ENCODE assay signal across 8 cellular contexts in genomic region chr1:43452789-43453441, GRCh38. TPM values are rescaled to one million over a fixed set of nuclear protein-coding genes. Genes with fewer than 3 reads are reported as not detected.
DNase-seq lines count a peak whose midpoint lies in the region; ATAC-seq and TF ChIP-seq lines count a peak whose summit lies in the region.

No MANE protein-coding gene starts in this region.

- no peaks in the 10 kb centered on the region for H3K27me3 ChIP-seq in Caco-2 (replicated peaks; ENCODE audit: control insufficient read depth, insufficient read depth, low read length)
- H3K27me3 ChIP-seq in cardiac muscle cell, result no peaks in the 10 kb centered on the region

- H3K36me3 ChIP-seq in Caco-2 (ENCODE audit: control insufficient read depth, insufficient read depth, low read length) (no peaks in the 10 kb centered on the region; the same call in 1 of the 2 replicates), cardiac muscle cell (peaks cover 19% of the 10 kb centered on the region)

- H3K4me1 ChIP-seq in Caco-2 (peaks cover 11% of the 10 kb centered on the region), cardiac muscle cell (ENCODE audit: low read depth) (peaks cover 7% of the 10 kb centered on the region)

- H3K27ac Mint-ChIP-seq in Caco-2 (ENCODE audit: unreplicated experiment), result peak overlapping the region; percentile 66
- peak overlapping the region; percentile 28 to 89 (median 43) for H3K27ac Mint-ChIP-seq in IgD-negative memory B cell
- H3K27ac Mint-ChIP-seq in activated T-helper 2 cell treated with anti-CD3 and anti-CD28 coated beads, Interferon-gamma antibody, Interleukin-2, Interleukin-4, amounts not matched to agents 10 μg/mL and 5 μg/mL and 100 μg/mL, durations not matched to agents 14 hours and 24 hours and 36 hours, result peak overlapping the region; percentile 68

- TF ChIP-seq CTCF in Caco-2 (IDR thresholded peaks at IDR 0.05; ENCODE audit: insufficient read depth in 1 of 2, low read depth in 1 of 2, low read length in 1 of 2, severe bottlenecking in 1 of 2, unreplicated experiment in 1 of 2) (no peak), cardiac muscle cell (IDR thresholded peaks at IDR 0.05; ENCODE audit: low read depth, low read length) (no peak)

- H3K27me3 Mint-ChIP-seq in Caco-2 (ENCODE audit: insufficient read depth, unreplicated experiment), result no peaks in the 10 kb centered on the region
- peaks cover 7% of the 10 kb centered on the region for H3K27me3 Mint-ChIP-seq in IgD-negative memory B cell
- H3K27me3 Mint-ChIP-seq in activated T-helper 2 cell treated with anti-CD3 and anti-CD28 coated beads, Interferon-gamma antibody, Interleukin-2, Interleukin-4, amounts not matched to agents 10 μg/mL and 5 μg/mL and 100 μg/mL, durations not matched to agents 14 hours and 24 hours and 36 hours (ENCODE audit: low read depth), result peaks cover 11% of the 10 kb centered on the region

- intact Hi-C loops in Caco-2 (cut with micrococcal nuclease; ENCODE audit: unreplicated experiment) (loop anchor here (5.0 kb wide), 1 partner anchor 69 kb away; no protein-coding TSS in a partner anchor), posterior vena cava (cut with DNase I) (no loop called here)
- intact Hi-C loops in activated T-helper 2 cell treated with anti-CD3 and anti-CD28 coated beads, Interferon-gamma antibody, Interleukin-2, Interleukin-4, amounts not matched to agents 10 μg/mL and 5 μg/mL and 100 μg/mL, durations not matched to agents 14 hours and 24 hours and 36 hours (cut with micrococcal nuclease), result loop anchor here (5.0 to 10.0 kb wide), 2 partner anchors 88 to 199 kb away; partner anchors contain the start of genes ELOVL1 and KDM4A

- H3K4me3 Mint-ChIP-seq in Caco-2 (ENCODE audit: unreplicated experiment) (peak overlapping the region; percentile 93), IgD-negative memory B cell (peak overlapping the region; percentile 56 to 90 (median 80))
- H3K4me3 Mint-ChIP-seq in activated T-helper 2 cell treated with anti-CD3 and anti-CD28 coated beads, Interferon-gamma antibody, Interleukin-2, Interleukin-4, amounts not matched to agents 10 μg/mL and 5 μg/mL and 100 μg/mL, durations not matched to agents 14 hours and 24 hours and 36 hours (ENCODE audit: low read depth), result peak overlapping the region; percentile 76

- H3K4me3 ChIP-seq in Caco-2 (ENCODE audit: low read depth, low read length) (peak overlapping the region; percentile 59), cardiac muscle cell (peak overlapping the region; percentile 45)

- H3K36me3 Mint-ChIP-seq in Caco-2 (ENCODE audit: insufficient read depth, unreplicated experiment) (peaks cover 56% of the 10 kb centered on the region), IgD-negative memory B cell (no peaks in the 10 kb centered on the region)
- H3K36me3 Mint-ChIP-seq in activated T-helper 2 cell treated with anti-CD3 and anti-CD28 coated beads, Interferon-gamma antibody, Interleukin-2, Interleukin-4, amounts not matched to agents 10 μg/mL and 5 μg/mL and 100 μg/mL, durations not matched to agents 14 hours and 24 hours and 36 hours (ENCODE audit: low read depth), result peaks cover 38% of the 10 kb centered on the region

- peak overlapping the region; percentile 91 for H3K27ac ChIP-seq in cardiac muscle cell

- POLR2A ChIA-PET in Caco-2 (lab: Charles Lee), result interaction anchor here (2.1 kb wide), 1 partner anchor 95 kb away, joined by 7 read pairs; the partner anchor contains the start of gene CDC20

- CTCF ChIA-PET in Caco-2 (lab: Charles Lee), result interaction anchor here (1.3 kb wide), 1 partner anchor 38 kb away, joined by 3 read pairs; no protein-coding TSS in a partner anchor

- no peak for DNase-seq in Caco-2
- no peak for DNase-seq in activated T-helper 2 cell treated with anti-CD3 and anti-CD28 coated beads, Interferon-gamma antibody, Interleukin-2, Interleukin-4, amounts not matched to agents 10 μg/mL and 5 μg/mL and 100 μg/mL, durations not matched to agents 14 hours and 24 hours and 36 hours (ENCODE audit: low spot score)
- peak; percentile 8 to 82 for DNase-seq in cardiac muscle cell (ENCODE audit: low read depth in 1 of 2, low spot score in 1 of 2)
- peak; percentile 79 for DNase-seq in posterior vena cava (ENCODE audit: low spot score)
- DNase-seq in NOMO-1 treated with dmso at 0.1 percent for 144 hours (lab: John Stamatoyannopoulos, UW; ENCODE audit: unreplicated experiment), result no peak
- no peak for DNase-seq in GM19240 (ENCODE audit: insufficient read length, low spot score)

- ATAC-seq in GM21423 (IDR thresholded peaks at IDR 0.05; ENCODE audit: unreplicated experiment), result no peak

- no peaks in the 10 kb centered on the region for H3K9me3 ChIP-seq in Caco-2
- H3K9me3 ChIP-seq in cardiac muscle cell (ENCODE audit: low read depth), result no peaks in the 10 kb centered on the region

- peaks cover 16% of the 10 kb centered on the region for H3K4me1 Mint-ChIP-seq in Caco-2 (ENCODE audit: low read depth, unreplicated experiment)
- H3K4me1 Mint-ChIP-seq in IgD-negative memory B cell, result peaks cover 6 to 12% (median 12%) of the 10 kb centered on the region in 3 donors
- peaks cover 17% of the 10 kb centered on the region for H3K4me1 Mint-ChIP-seq in activated T-helper 2 cell treated with anti-CD3 and anti-CD28 coated beads, Interferon-gamma antibody, Interleukin-2, Interleukin-4, amounts not matched to agents 10 μg/mL and 5 μg/mL and 100 μg/mL, durations not matched to agents 14 hours and 24 hours and 36 hours (ENCODE audit: low read depth)

- no TSS peak for BruUV-seq in Caco-2 (replicated peaks; lab: Mats Ljungman, UMichigan)

- H3K9me3 Mint-ChIP-seq in Caco-2 (ENCODE audit: unreplicated experiment) (no peaks in the 10 kb centered on the region), IgD-negative memory B cell (no peaks in the 10 kb centered on the region)
- H3K9me3 Mint-ChIP-seq in activated T-helper 2 cell treated with anti-CD3 and anti-CD28 coated beads, Interferon-gamma antibody, Interleukin-2, Interleukin-4, amounts not matched to agents 10 μg/mL and 5 μg/mL and 100 μg/mL, durations not matched to agents 14 hours and 24 hours and 36 hours, result peaks cover 4% of the 10 kb centered on the region

RNA-seq across cellular contexts. Expression of gene HYI, which starts 0.8 kb away (rescaled TPM):
- total RNA-seq in Caco-2 (2022) (34.5 and 35.4 TPM in 2 replicates), cardiac muscle cell (37.2 and 65.2 TPM in 2 replicates), posterior vena cava (10 to 100 TPM; 27.6 to 28.8 TPM)
- polyA plus RNA-seq in IgD-negative memory B cell (6.5 TPM), cardiac muscle cell (15.5 and 35.2 TPM in 2 replicates)
- total RNA-seq in activated T-helper 2 cell treated with anti-CD3 and anti-CD28 coated beads, Interferon-gamma antibody, Interleukin-2, Interleukin-4, amounts not matched to agents 10 μg/mL and 5 μg/mL and 100 μg/mL, durations not matched to agents 14 hours and 24 hours and 36 hours, result 22.6 and 26.3 TPM in 2 replicates

Comparison
In these comparisons a context has a peak if more than half of its experiments do, and no peak if none do; other contexts are left out.
1. DNase-seq: peak in cardiac muscle cell (2 of 2) and posterior vena cava (single experiment); none in Caco-2 (0 of 2), activated T-helper 2 cell treated with anti-CD3 and anti-CD28 coated beads, Interferon-gamma antibody, Interleukin-2, Interleukin-4, amounts not matched to agents 10 μg/mL and 5 μg/mL and 100 μg/mL, durations not matched to agents 14 hours and 24 hours and 36 hours (single experiment), NOMO-1 treated with dmso at 0.1 percent for 144 hours (single experiment) and GM19240 (single experiment).
2. intact Hi-C loops: an anchor here in Caco-2 (5.0 kb wide) and activated T-helper 2 cell treated with anti-CD3 and anti-CD28 coated beads, Interferon-gamma antibody, Interleukin-2, Interleukin-4, amounts not matched to agents 10 μg/mL and 5 μg/mL and 100 μg/mL, durations not matched to agents 14 hours and 24 hours and 36 hours (5.0 to 10.0 kb wide); none called in posterior vena cava.
3. Peak in every context shown above with its lines, with median percentiles within 50 percentile points of each other: H3K27ac Mint-ChIP-seq and H3K4me3 Mint-ChIP-seq.